ENCODE assay signal across 10 cellular contexts in genomic region chr9:110808599-110808980, GRCh38.
A peak's percentile ranks its signal among the peaks of the same experiment; 100 is the strongest.
DNase-seq lines count a peak whose midpoint lies in the region; ATAC-seq lines count a peak whose summit lies in the region.
"Had no signal": no experiment of that assay in that cellular context is flagged by ENCODE, and none has a peak within 500 bp of the region (broad histone marks: within the 10 kb centered on the region; RNA-seq: fewer than 3 reads in every experiment).

No MANE protein-coding gene starts in this region.

- DNase-seq in NAMALWA (ENCODE audit: low spot score) (peak; percentile 6), NCI-H2171 treated with DMSO at 0.1 percent for 48 hours (lab: John Stamatoyannopoulos, UW) (no peak), retina (no peak), T-helper 1 cell (no peak)
- DNase-seq in stimulated activated CD4-positive, alpha-beta T cell treated with anti-CD3 and anti-CD28 coated beads, Interleukin-4, amount 100 ng/mL, for 1 hour, result no peak
- DNase-seq: activated effector memory CD4-positive, alpha-beta T cell treated with anti-CD3 and anti-CD28 coated beads, Interleukin-2, amount 50 U/mL, for 16 hours; NCI-H748 treated with DMSO at 0.1 percent for 48 hours had no signal

- ATAC-seq in GM18498 (IDR thresholded peaks at IDR 0.05; ENCODE audit: unreplicated experiment), result peak; percentile 95
- ATAC-seq in GM19467 (IDR thresholded peaks at IDR 0.05; ENCODE audit: unreplicated experiment), result peak; percentile 97
- peak; percentile 94 for ATAC-seq in HG02973 (IDR thresholded peaks at IDR 0.05; ENCODE audit: unreplicated experiment)
